ENCODE assay signal across 19 cellular contexts in genomic region chr9:6811436-6811835, GRCh38. TPM values are rescaled to one million over a fixed set of nuclear protein-coding genes. Genes with fewer than 3 reads are reported as not detected.
DNase-seq lines count a peak whose midpoint lies in the region; ATAC-seq and TF ChIP-seq lines count a peak whose summit lies in the region.
"Had no signal": no experiment of that assay in that cellular context is flagged by ENCODE, and none has a peak within 500 bp of the region (broad histone marks: within the 10 kb centered on the region; RNA-seq: fewer than 3 reads in every experiment).

No MANE protein-coding gene starts in this region.

- H3K4me3 ChIP-seq in BE2C (ENCODE audit: low read depth, low read length): no peak overlapping the region
- H3K4me3 ChIP-seq in SK-N-SH (ENCODE audit: low read depth in 2 of 2, low read length in 1 of 2): no peak overlapping the region
- H3K4me3 ChIP-seq: A549, GM12878, GM23338 had no signal

- DNase-seq in BE2C (peak; percentile 14), NCI-H1048 (lab: John Stamatoyannopoulos, UW) (peak; percentile 29), SK-N-SH (peak; percentile 47), epidermal melanocyte (ENCODE audit: insufficient read length, low spot score) (peak; percentile 19), GDM1 (lab: John Stamatoyannopoulos, UW) (no peak), DMS53 (lab: John Stamatoyannopoulos, UW) (no peak)
- no peak for DNase-seq in activated CD4-positive, alpha-beta T cell treated with anti-CD3 and anti-CD28 coated beads for 48 hours
- DNase-seq: Caco-2, DMS79, MV-4-11, NCI-H1436 treated with DMSO at 0.1 percent for 48 hours, NCI-H2029 treated with DMSO at 0.1 percent for 48 hours, NCI-H526 treated with DMSO at 0.1 percent for 48 hours had no signal

- no peak for TF ChIP-seq RAD21 in SK-N-SH (IDR thresholded peaks at IDR 0.05; ENCODE audit: low read length)

- no peaks in the 10 kb centered on the region for H3K79me2 ChIP-seq in SK-N-SH (ENCODE audit: insufficient read depth)

- no peaks in the 10 kb centered on the region for H3K27me3 ChIP-seq in BE2C
- H3K27me3 ChIP-seq in SK-N-SH (ENCODE audit: insufficient read depth): no peaks in the 10 kb centered on the region

- no peak overlapping the region for H2AFZ ChIP-seq in SK-N-SH (ENCODE audit: low read depth)
- H2AFZ ChIP-seq: GM23338 had no signal

- peak overlapping the region in 1 of 2 experiments; percentile 82; a peak in 2 of 4 replicates for H3K27ac ChIP-seq in SK-N-SH (ENCODE audit: low read depth in 2 of 2, low read length in 1 of 2)
- H3K27ac ChIP-seq: A549, RWPE1 had no signal

- CTCF ChIA-PET in SK-N-SH (lab: Yijun Ruan, JAX): interaction anchor here (3.3 kb wide), 1 partner anchor 16 kb away, joined by 13 read pairs; no protein-coding TSS in a partner anchor

- TF ChIP-seq CTCF in BE2C (IDR thresholded peaks at IDR 0.05; ENCODE audit: low read depth, low read length) (no peak), SK-N-SH (IDR thresholded peaks at IDR 0.05) (no peak)

- no peaks in the 10 kb centered on the region for H3K9me2 ChIP-seq in SK-N-SH

- POLR2A ChIA-PET in SK-N-SH (lab: Yijun Ruan, JAX): no interaction called here

- WGBS in SK-N-SH (ENCODE audit: low lambda C conversion rate): 28% methylated on average over 4 of the region's 4 CpGs

- H3K4me1 ChIP-seq in BE2C (peaks cover 7% of the 10 kb centered on the region), SK-N-SH (ENCODE audit: control insufficient read depth in 1 of 2, insufficient read depth in 2 of 2, low read depth in 1 of 2, low read length in 1 of 2) (peaks cover 0 to 3% of the 10 kb centered on the region in 2 experiments; a peak in 2 of 4 replicates)
- H3K4me1 ChIP-seq: A549 had no signal

- H3F3A ChIP-seq in SK-N-SH (replicated peaks; ENCODE audit: insufficient read depth): no peaks in the 10 kb centered on the region

- no peaks in the 10 kb centered on the region; the same call in 1 of the 2 replicates for H3K36me3 ChIP-seq in BE2C
- peaks cover 3 to 6% of the 10 kb centered on the region in 2 experiments for H3K36me3 ChIP-seq in SK-N-SH (replicated peaks in 1 of 2; ENCODE audit: control insufficient read depth in 1 of 2, insufficient read depth in 2 of 2, low read length in 1 of 2)

- H3K9me3 ChIP-seq in BE2C (no peaks in the 10 kb centered on the region), SK-N-SH (no peaks in the 10 kb centered on the region)
- H3K9me3 ChIP-seq: A549, Caco-2 had no signal

- no peak for TF ChIP-seq EP300 in SK-N-SH (IDR thresholded peaks at IDR 0.05; ENCODE audit: borderline replicate concordance in 1 of 2, low read depth in 1 of 2, low read length in 1 of 2)

- no peak for ATAC-seq in GM21367 (IDR thresholded peaks at IDR 0.05; ENCODE audit: unreplicated experiment)
- ATAC-seq: A549, GM12878, GM23338, HCT116 had no signal

- H3K4me2 ChIP-seq in SK-N-SH: no peak overlapping the region
- H3K4me2 ChIP-seq: A549, GM23338 had no signal

- no peaks in the 10 kb centered on the region for H4K20me1 ChIP-seq in SK-N-SH (ENCODE audit: insufficient read depth)

- H3K9ac ChIP-seq in SK-N-SH: no peak overlapping the region

TF ChIP-seq in SK-N-SH, 30 proteins besides CTCF, POLR2A, EP300 and RAD21:
- TF ChIP-seq NFIC (IDR thresholded peaks at IDR 0.05; ENCODE audit: borderline replicate concordance) (peak; percentile 52), MXI1 (IDR thresholded peaks at IDR 0.05; ENCODE audit: low read depth, low read length) (no peak)
- TF ChIP-seq, protein P1, sequence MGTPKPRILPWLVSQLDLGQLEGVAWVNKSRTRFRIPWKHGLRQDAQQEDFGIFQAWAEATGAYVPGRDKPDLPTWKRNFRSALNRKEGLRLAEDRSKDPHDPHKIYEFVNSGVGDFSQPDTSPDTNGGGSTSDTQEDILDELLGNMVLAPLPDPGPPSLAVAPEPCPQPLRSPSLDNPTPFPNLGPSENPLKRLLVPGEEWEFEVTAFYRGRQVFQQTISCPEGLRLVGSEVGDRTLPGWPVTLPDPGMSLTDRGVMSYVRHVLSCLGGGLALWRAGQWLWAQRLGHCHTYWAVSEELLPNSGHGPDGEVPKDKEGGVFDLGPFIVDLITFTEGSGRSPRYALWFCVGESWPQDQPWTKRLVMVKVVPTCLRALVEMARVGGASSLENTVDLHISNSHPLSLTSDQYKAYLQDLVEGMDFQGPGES (IDR thresholded peaks at IDR 0.05; ENCODE audit: low read depth, low read length): no peak

RNA-seq across cellular contexts. Expression of gene KDM4C, which starts 53.7 kb away (rescaled TPM):
- polyA plus RNA-seq in BE2C (2012; ENCODE audit: insufficient read depth, insufficient read length, low read depth): 11.5 TPM
- polyA plus RNA-seq in SK-N-SH (2012; rRNA removed): 9.4 and 11.4 TPM in 2 replicates
- polyA plus RNA-seq in SK-N-SH (2012; cell fraction: cytosol; rRNA removed): 9.4 and 9.8 TPM in 2 replicates
- polyA plus RNA-seq in SK-N-SH (2012; cell fraction: nucleus; rRNA removed): 19.1 and 31.2 TPM in 2 replicates

Comparison
In these comparisons a context has a peak if more than half of its experiments do, and no peak if none do; other contexts are left out.
1. DNase-seq: peak in BE2C (single experiment), NCI-H1048 (single experiment), SK-N-SH (single experiment) and epidermal melanocyte (single experiment); none in GDM1 (single experiment), activated CD4-positive, alpha-beta T cell treated with anti-CD3 and anti-CD28 coated beads for 48 hours (single experiment) and DMS53 (single experiment).